19 cellular contexts compared by ENCODE assay signal in genomic region chr9:92510747-92511146, GRCh38. TPM values are rescaled to one million over a fixed set of nuclear protein-coding genes. Genes with fewer than 3 reads are reported as not detected.
"Had no signal": no experiment of that assay in that cellular context is flagged by ENCODE, and none has a peak within 500 bp of the region (broad histone marks: within the 10 kb centered on the region; RNA-seq: fewer than 3 reads in every experiment).

No MANE protein-coding gene starts in this region.

- H3K9me3 Mint-ChIP-seq: natural killer cell, neural crest cell had no signal

- H3K9me3 ChIP-seq: colonic mucosa, heart left ventricle, mucosa of descending colon, suprapubic skin, tibial nerve had no signal

- H3K27ac Mint-ChIP-seq: natural killer cell had no signal

- DNase-seq: colonic mucosa; dermis blood vessel endothelial cell; erythroblast; foreskin melanocyte; heart left ventricle; hippocampal formation; kidney glomerular epithelial cell; mucosa of descending colon; natural killer cell; posterior cingulate gyrus; stimulated activated CD4-positive, alpha-beta T cell treated with anti-CD3 and anti-CD28 coated beads, Interleukin-12 subunit alpha, Interleukin-12 subunit beta, amount 100 ng/mL, for 4 hours; stimulated activated naive CD4-positive, alpha-beta T cell treated with Interleukin-2 at 50 U/mL for 16 hours had no signal

- H3K4me3 Mint-ChIP-seq: natural killer cell, neural crest cell had no signal

- H3K27ac ChIP-seq: colonic mucosa, heart left ventricle, suprapubic skin, tibial nerve had no signal

- H3K36me3 ChIP-seq: colonic mucosa, suprapubic skin had no signal

- H3K4me3 ChIP-seq: colonic mucosa, heart left ventricle, mucosa of descending colon, suprapubic skin, tibial nerve had no signal

- H3K36me3 Mint-ChIP-seq: natural killer cell had no signal

- H3K27me3 ChIP-seq: colonic mucosa, heart left ventricle, suprapubic skin, tibial nerve had no signal

- ATAC-seq: heart left ventricle, mucosa of descending colon, natural killer cell, sciatic nerve had no signal

- H3K4me1 Mint-ChIP-seq: natural killer cell, neural crest cell had no signal

- H3K4me1 ChIP-seq: colonic mucosa had no signal

RNA-seq across cellular contexts. Expression of gene ECM2, which starts 25.0 kb away (rescaled TPM):
- total RNA-seq: dermis blood vessel endothelial cell, endothelial cell of umbilical vein, glomerular endothelial cell, lung microvascular endothelial cell, natural killer cell, neural crest cell had no signal

RNA-seq across cellular contexts. Expression of gene ASPN, which starts 28.4 kb away (rescaled TPM):
- total RNA-seq: dermis blood vessel endothelial cell, endothelial cell of umbilical vein, glomerular endothelial cell, lung microvascular endothelial cell, natural killer cell, neural crest cell had no signal
- polyA plus RNA-seq: endothelial cell of umbilical vein had no signal
